ENCODE assay signal across 36 cellular contexts in genomic region chr10:83182076-83182475, GRCh38.
"Had no signal": no experiment of that assay in that cellular context is flagged by ENCODE, and none has a peak within 500 bp of the region (broad histone marks: within the 10 kb centered on the region; RNA-seq: fewer than 3 reads in every experiment).

No MANE protein-coding gene starts in this region.

- H3K36me3 Mint-ChIP-seq: activated CD8-positive, alpha-beta memory T cell treated with anti-CD3 and anti-CD28 coated beads, Interleukin-2, amount 10 ng/mL, durations not matched to agents 7 days and 5 days; activated naive CD8-positive, alpha-beta T cell treated with anti-CD3 and anti-CD28 coated beads for 36 hours had no signal

- H3K4me1 Mint-ChIP-seq: activated CD4-positive, alpha-beta memory T cell treated with anti-CD3 and anti-CD28 coated beads, Interleukin-2, amount 10 ng/mL, durations not matched to agents 7 days and 5 days; activated CD8-positive, alpha-beta memory T cell treated with anti-CD3 and anti-CD28 coated beads, Interleukin-2, amount 10 ng/mL, durations not matched to agents 7 days and 5 days; activated naive CD8-positive, alpha-beta T cell treated with anti-CD3 and anti-CD28 coated beads for 36 hours; activated T-helper 17 cell treated with anti-CD3 and anti-CD28 coated beads, Interleukin-2, amount 50 U/mL, for 72 hours had no signal

- DNase-seq: activated CD4-positive, alpha-beta memory T cell treated with anti-CD3 and anti-CD28 coated beads, Interleukin-2, amount 10 ng/mL, durations not matched to agents 7 days and 5 days; activated CD4-positive, alpha-beta T cell treated with anti-CD3 and anti-CD28 coated beads for 1 hour; activated CD4-positive, alpha-beta T cell treated with anti-CD3 and anti-CD28 coated beads for 48 hours; activated CD4-positive, CD25-positive, alpha-beta regulatory T cell; activated CD8-positive, alpha-beta memory T cell treated with anti-CD3 and anti-CD28 coated beads for 24 hours; activated CD8-positive, alpha-beta memory T cell treated with anti-CD3 and anti-CD28 coated beads, Interleukin-2, amount 10 ng/mL, durations not matched to agents 7 days and 5 days; activated effector memory CD4-positive, alpha-beta T cell treated with anti-CD3 and anti-CD28 coated beads, Interleukin-2, amount 50 U/mL, for 16 hours; activated naive CD4-positive, alpha-beta T cell; activated naive CD4-positive, alpha-beta T cell treated with anti-CD3 and anti-CD28 coated beads, Interleukin-2, amount 50 U/mL, for 16 hours; activated naive CD8-positive, alpha-beta T cell treated with anti-CD3 and anti-CD28 coated beads for 36 hours; activated T-cell treated with anti-CD3 and anti-CD28 coated beads, Interleukin-2, amount 50 U/mL, for 1 hour; activated T-cell treated with anti-CD3 and anti-CD28 coated beads, Interleukin-2, amount 50 U/mL, for 72 hours; amygdala; body of pancreas; caudate nucleus; cerebellar nuclear complex; Kasumi-1; KG1; NCI-H1105; NCI-H1417 treated with DMSO at 0.1 percent for 48 hours; NCI-H187 treated with DMSO at 0.1 percent for 48 hours; NCI-H2081; NCI-H345; NCI-H524 treated with DMSO at 0.1 percent for 48 hours; NCI-H748 treated with DMSO at 0.1 percent for 48 hours; NK-92 treated with Interleukin-12 subunit alpha and Interleukin-12 subunit beta, amount 100 ng/mL, for 24 hours; PC-3; Peyer's patch; SIG-M5; SW 1271; T-helper 1 cell; T-helper 2 cell; T-helper 9 cell; WERI-Rb-1 had no signal

- ATAC-seq: activated CD8-positive, alpha-beta memory T cell treated with anti-CD3 and anti-CD28 coated beads, Interleukin-2, amount 10 ng/mL, durations not matched to agents 7 days and 5 days; activated T-cell treated with anti-CD3 and anti-CD28 coated beads, Interleukin-2, amount 50 U/mL, for 72 hours; activated T-helper 17 cell treated with anti-CD3 and anti-CD28 coated beads, Interleukin-2, amount 50 U/mL, for 72 hours; body of pancreas; PC-3; Right ventricle myocardium inferior had no signal

- H3K4me3 ChIP-seq: body of pancreas, Peyer's patch had no signal

- H3K27me3 Mint-ChIP-seq: activated CD4-positive, alpha-beta memory T cell treated with anti-CD3 and anti-CD28 coated beads, Interleukin-2, amount 10 ng/mL, durations not matched to agents 7 days and 5 days; activated CD8-positive, alpha-beta memory T cell treated with anti-CD3 and anti-CD28 coated beads, Interleukin-2, amount 10 ng/mL, durations not matched to agents 7 days and 5 days; activated naive CD8-positive, alpha-beta T cell treated with anti-CD3 and anti-CD28 coated beads for 36 hours; activated T-helper 17 cell treated with anti-CD3 and anti-CD28 coated beads, Interleukin-2, amount 50 U/mL, for 72 hours had no signal

- H3K36me3 ChIP-seq: Peyer's patch, WERI-Rb-1 had no signal

- H3K27me3 ChIP-seq: body of pancreas, Peyer's patch had no signal

- H3K9me3 ChIP-seq: body of pancreas, Peyer's patch had no signal

- H3K4me3 Mint-ChIP-seq: activated CD4-positive, alpha-beta memory T cell treated with anti-CD3 and anti-CD28 coated beads, Interleukin-2, amount 10 ng/mL, durations not matched to agents 7 days and 5 days; activated CD8-positive, alpha-beta memory T cell treated with anti-CD3 and anti-CD28 coated beads, Interleukin-2, amount 10 ng/mL, durations not matched to agents 7 days and 5 days; activated naive CD8-positive, alpha-beta T cell treated with anti-CD3 and anti-CD28 coated beads for 36 hours; activated T-cell treated with anti-CD3 and anti-CD28 coated beads, Interleukin-2, amount 50 U/mL, for 72 hours; activated T-helper 17 cell treated with anti-CD3 and anti-CD28 coated beads, Interleukin-2, amount 50 U/mL, for 72 hours had no signal

- H3K27ac Mint-ChIP-seq: activated CD4-positive, alpha-beta memory T cell treated with anti-CD3 and anti-CD28 coated beads, Interleukin-2, amount 10 ng/mL, durations not matched to agents 7 days and 5 days; activated CD8-positive, alpha-beta memory T cell treated with anti-CD3 and anti-CD28 coated beads, Interleukin-2, amount 10 ng/mL, durations not matched to agents 7 days and 5 days; activated naive CD8-positive, alpha-beta T cell treated with anti-CD3 and anti-CD28 coated beads for 36 hours; activated T-cell treated with anti-CD3 and anti-CD28 coated beads, Interleukin-2, amount 50 U/mL, for 72 hours; activated T-helper 17 cell treated with anti-CD3 and anti-CD28 coated beads, Interleukin-2, amount 50 U/mL, for 72 hours had no signal
